16 cellular contexts compared by ENCODE assay signal in genomic region chr18:22185298-22185697, GRCh38. TPM values are rescaled to one million over a fixed set of nuclear protein-coding genes. Genes with fewer than 3 reads are reported as not detected.
DNase-seq lines count a peak whose midpoint lies in the region; ATAC-seq and TF ChIP-seq lines count a peak whose summit lies in the region.
"Had no signal": no experiment of that assay in that cellular context is flagged by ENCODE, and none has a peak within 500 bp of the region (broad histone marks: within the 10 kb centered on the region; RNA-seq: fewer than 3 reads in every experiment).

No MANE protein-coding gene starts in this region.

- no peak overlapping the region for H3K4me3 Mint-ChIP-seq in endodermal cell
- no peak overlapping the region for H3K4me3 Mint-ChIP-seq in type B pancreatic cell

- in situ Hi-C loops in KBM-7 (cut with MboI; ENCODE audit: low pct_unique_long_range_greater_than_20kb, low sequenced_read_pairs): no loop called here

- H3K27ac ChIP-seq in endodermal cell (ENCODE audit: low read depth, low read length) (no peak overlapping the region), right lobe of liver (no peak overlapping the region)
- H3K27ac ChIP-seq: esophagus squamous epithelium, KMS-11 had no signal

- no peaks in the 10 kb centered on the region for H3K9me3 Mint-ChIP-seq in endodermal cell
- no peaks in the 10 kb centered on the region for H3K9me3 Mint-ChIP-seq in type B pancreatic cell

- peak overlapping the region; percentile 78 for H3K27ac Mint-ChIP-seq in endodermal cell
- H3K27ac Mint-ChIP-seq in type B pancreatic cell: peak overlapping the region; percentile 74

- H3K4me1 Mint-ChIP-seq in endodermal cell (peaks cover 62% of the 10 kb centered on the region), type B pancreatic cell (ENCODE audit: unreplicated experiment) (peaks cover 27% of the 10 kb centered on the region)

- DNase-seq in NCI-H1105 (lab: John Stamatoyannopoulos, UW) (peak; percentile 23), NCI-H1105 treated with DMSO at 0.1 percent for 48 hours (lab: John Stamatoyannopoulos, UW) (no peak), endodermal cell (peak; percentile 79), right lobe of liver (no peak), type B pancreatic cell (ENCODE audit: extremely low spot score, unreplicated experiment) (no peak), GM19238 (ENCODE audit: insufficient read length, low spot score) (no peak), KBM-7 (no peak)
- DNase-seq: activated CD4-positive, alpha-beta T cell treated with anti-CD3 and anti-CD28 coated beads, Interleukin-2, amount 50 U/mL, for 48 hours; dermis blood vessel endothelial cell; esophagus squamous epithelium; NCI-H1436; NCI-H446 treated with DMSO at 0.1 percent for 48 hours; occipital lobe; OCI-M1 had no signal

- peak overlapping the region; percentile 40 for H3K9ac ChIP-seq in endodermal cell (ENCODE audit: extremely low read depth, low read length, poor library complexity, severe bottlenecking)
- H3K9ac ChIP-seq: KMS-11 had no signal

- H3K4me3 ChIP-seq in endodermal cell (ENCODE audit: low read length) (peak overlapping the region; percentile 69), right lobe of liver (no peak overlapping the region)
- H3K4me3 ChIP-seq: esophagus squamous epithelium had no signal

- intact Hi-C loops in right lobe of liver (cut with DNase I): no loop called here

- H3K9me3 ChIP-seq in endodermal cell (ENCODE audit: control insufficient read depth, low read length): no peaks in the 10 kb centered on the region
- no peaks in the 10 kb centered on the region for H3K9me3 ChIP-seq in right lobe of liver
- H3K9me3 ChIP-seq: esophagus squamous epithelium had no signal

- TF ChIP-seq CTCF in endodermal cell (conservative IDR thresholded peaks at IDR 0.05): peak; percentile 63
- TF ChIP-seq CTCF in right lobe of liver (IDR thresholded peaks at IDR 0.05): peak in 2 of 4 donors; percentile 5 to 9
- TF ChIP-seq CTCF in type B pancreatic cell (conservative IDR thresholded peaks at IDR 0.05): no peak

- 89 to 90% methylated on average over 4 to 7 of the region's 7 CpGs for WGBS in endodermal cell (ENCODE audit: insufficient coverage in 1 of 2, insufficient read length in 1 of 2), 2 experiments
- WGBS in right lobe of liver (ENCODE audit: insufficient coverage, low coverage, low lambda C conversion rate, missing lambda C conversion rate): no CpG with 5 or more reads among the region's 7 CpGs

- peaks cover 72% of the 10 kb centered on the region for H3K36me3 Mint-ChIP-seq in endodermal cell (ENCODE audit: low read depth)
- H3K36me3 Mint-ChIP-seq in type B pancreatic cell: peaks cover 4% of the 10 kb centered on the region

- no peaks in the 10 kb centered on the region for H3K27me3 Mint-ChIP-seq in endodermal cell (ENCODE audit: insufficient read depth)
- H3K27me3 Mint-ChIP-seq in type B pancreatic cell: peaks cover 15% of the 10 kb centered on the region

- H3K27me3 ChIP-seq in endodermal cell (ENCODE audit: control insufficient read depth, insufficient read depth, low read length, poor library complexity, severe bottlenecking) (no peaks in the 10 kb centered on the region), right lobe of liver (no peaks in the 10 kb centered on the region)

- TF ChIP-seq POLR2A in right lobe of liver (IDR thresholded peaks at IDR 0.05): no peak

- ATAC-seq in right lobe of liver (peak; percentile 10 to 50 (median 20)), HG03196 (IDR thresholded peaks at IDR 0.05; ENCODE audit: unreplicated experiment) (no peak)

- H3K4me1 ChIP-seq in endodermal cell (ENCODE audit: control insufficient read depth, insufficient read depth, low read length): peaks cover 23% of the 10 kb centered on the region
- H3K4me1 ChIP-seq in right lobe of liver: no peaks in the 10 kb centered on the region
- H3K4me1 ChIP-seq: esophagus squamous epithelium had no signal

- peaks cover 96% of the 10 kb centered on the region for H3K36me3 ChIP-seq in endodermal cell (ENCODE audit: control insufficient read depth, insufficient read depth, low read length)
- H3K36me3 ChIP-seq in right lobe of liver: peaks cover 0 to 55% (median 15%) of the 10 kb centered on the region in 4 donors

RNA-seq across cellular contexts. Expression of gene GATA6, which starts 15.9 kb away (rescaled TPM):
- total RNA-seq in endodermal cell: 100 to 1,000 TPM; 106 to 158 TPM
- polyA plus RNA-seq in endodermal cell (2013, experiment 1 of 2): 30.0 TPM
- 39.3 TPM for polyA plus RNA-seq in endodermal cell (2013, experiment 2 of 2)
- total RNA-seq in right lobe of liver: 10 to 100 TPM in 3 of 6 experiments, 1 to 10 TPM in 3; 8.0 to 14.0 (median 9.5) TPM
- 37.7 and 39.8 TPM in 2 replicates for total RNA-seq in type B pancreatic cell (ENCODE audit: low replicate concordance)

Comparison
In these comparisons a context has a peak if more than half of its experiments do, and no peak if none do; other contexts are left out.
1. DNase-seq: peak in NCI-H1105 (single experiment) and endodermal cell (single experiment); none in NCI-H1105 treated with DMSO at 0.1 percent for 48 hours (single experiment), right lobe of liver (0 of 3), type B pancreatic cell (single experiment), GM19238 (single experiment) and KBM-7 (single experiment).